Comparison of ENCODE assay signal across 1 cellular context in genomic region chr5:173327948-173328895, GRCh38.
A peak's percentile ranks its signal among the peaks of the same experiment; 100 is the strongest.
TF ChIP-seq lines count a peak whose summit lies in the region.

A gene with protein sequence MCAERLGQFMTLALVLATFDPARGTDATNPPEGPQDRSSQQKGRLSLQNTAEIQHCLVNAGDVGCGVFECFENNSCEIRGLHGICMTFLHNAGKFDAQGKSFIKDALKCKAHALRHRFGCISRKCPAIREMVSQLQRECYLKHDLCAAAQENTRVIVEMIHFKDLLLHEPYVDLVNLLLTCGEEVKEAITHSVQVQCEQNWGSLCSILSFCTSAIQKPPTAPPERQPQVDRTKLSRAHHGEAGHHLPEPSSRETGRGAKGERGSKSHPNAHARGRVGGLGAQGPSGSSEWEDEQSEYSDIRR (minus strand): TSS chr5:173328414. CDS start chr5:173328193, 221 bp downstream.

TF ChIP-seq in HepG2, 621 proteins besides CTCF, POLR2A, EP300 and RAD21 (continued from another document and continues in another):
- TF ChIP-seq ZBTB46 (CRISPR knock-in tag; IDR thresholded peaks at IDR 0.05; ENCODE audit: borderline replicate concordance) (0 out of 2 replicates have a peak, but pooled peaks have one; percentile 21), ZNF780A (CRISPR knock-in tag; IDR thresholded peaks at IDR 0.05) (peak; percentile 96), ELF4 (CRISPR knock-in tag; IDR thresholded peaks at IDR 0.05; ENCODE audit: borderline replicate concordance) (no peak), ZBTB33 (CRISPR knock-in tag; IDR thresholded peaks at IDR 0.05) (no peak), MTA1 (CRISPR knock-in tag; IDR thresholded peaks at IDR 0.05; ENCODE audit: borderline replicate concordance) (peak; percentile 70; the same call in 1 of the 2 replicates), XRCC5 (optimal IDR thresholded peaks at IDR 0.05; ENCODE audit: low read length) (peak; percentile 51), ZBTB37 (CRISPR knock-in tag; IDR thresholded peaks at IDR 0.05) (0 out of 2 replicates have a peak, but pooled peaks have one; percentile 13), GTF2F1 (IDR thresholded peaks at IDR 0.05; ENCODE audit: low read length) (no peak; the same call in 1 of the 2 replicates), ARNT (IDR thresholded peaks at IDR 0.05) (no peak), ZNF460 (CRISPR knock-in tag; IDR thresholded peaks at IDR 0.05; ENCODE audit: borderline replicate concordance) (no peak), HCFC1 (IDR thresholded peaks at IDR 0.05; ENCODE audit: low read depth, low read length) (no peak), PHB2 (IDR thresholded peaks at IDR 0.05; ENCODE audit: partially characterized antibody) (no peak), ZNF20 (CRISPR knock-in tag; IDR thresholded peaks at IDR 0.05) (no peak), ARNT2 (CRISPR knock-in tag; IDR thresholded peaks at IDR 0.05; ENCODE audit: low read depth) (peak; percentile 89), ZNF558 (CRISPR knock-in tag; IDR thresholded peaks at IDR 0.05; ENCODE audit: borderline replicate concordance) (0 out of 2 replicates have a peak, but pooled peaks have one; percentile 43), POLR2AphosphoS5 (IDR thresholded peaks at IDR 0.05; ENCODE audit: low read depth, low read length) (peak; percentile 99), MZF1 (CRISPR knock-in tag; IDR thresholded peaks at IDR 0.05; ENCODE audit: borderline replicate concordance) (no peak), ZNF672 (CRISPR knock-in tag; IDR thresholded peaks at IDR 0.05) (peak; percentile 86), ZBED4 (CRISPR knock-in tag; IDR thresholded peaks at IDR 0.05; ENCODE audit: borderline replicate concordance) (peak; percentile 61), SUZ12 (IDR thresholded peaks at IDR 0.05; ENCODE audit: low read depth, low read length) (no peak), ZNF788 (CRISPR knock-in tag; IDR thresholded peaks at IDR 0.05; ENCODE audit: borderline replicate concordance) (peak; percentile 66; the same call in 1 of the 2 replicates), ATRX (CRISPR knock-in tag; IDR thresholded peaks at IDR 0.05; ENCODE audit: borderline replicate concordance) (no peak)
- TF ChIP-seq, protein P1, sequence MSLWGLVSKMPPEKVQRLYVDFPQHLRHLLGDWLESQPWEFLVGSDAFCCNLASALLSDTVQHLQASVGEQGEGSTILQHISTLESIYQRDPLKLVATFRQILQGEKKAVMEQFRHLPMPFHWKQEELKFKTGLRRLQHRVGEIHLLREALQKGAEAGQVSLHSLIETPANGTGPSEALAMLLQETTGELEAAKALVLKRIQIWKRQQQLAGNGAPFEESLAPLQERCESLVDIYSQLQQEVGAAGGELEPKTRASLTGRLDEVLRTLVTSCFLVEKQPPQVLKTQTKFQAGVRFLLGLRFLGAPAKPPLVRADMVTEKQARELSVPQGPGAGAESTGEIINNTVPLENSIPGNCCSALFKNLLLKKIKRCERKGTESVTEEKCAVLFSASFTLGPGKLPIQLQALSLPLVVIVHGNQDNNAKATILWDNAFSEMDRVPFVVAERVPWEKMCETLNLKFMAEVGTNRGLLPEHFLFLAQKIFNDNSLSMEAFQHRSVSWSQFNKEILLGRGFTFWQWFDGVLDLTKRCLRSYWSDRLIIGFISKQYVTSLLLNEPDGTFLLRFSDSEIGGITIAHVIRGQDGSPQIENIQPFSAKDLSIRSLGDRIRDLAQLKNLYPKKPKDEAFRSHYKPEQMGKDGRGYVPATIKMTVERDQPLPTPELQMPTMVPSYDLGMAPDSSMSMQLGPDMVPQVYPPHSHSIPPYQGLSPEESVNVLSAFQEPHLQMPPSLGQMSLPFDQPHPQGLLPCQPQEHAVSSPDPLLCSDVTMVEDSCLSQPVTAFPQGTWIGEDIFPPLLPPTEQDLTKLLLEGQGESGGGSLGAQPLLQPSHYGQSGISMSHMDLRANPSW (CRISPR knock-in tag; IDR thresholded peaks at IDR 0.05; ENCODE audit: borderline replicate concordance): peak; percentile 66; the same call in 1 of the 2 replicates
- TF ChIP-seq, protein P2, sequence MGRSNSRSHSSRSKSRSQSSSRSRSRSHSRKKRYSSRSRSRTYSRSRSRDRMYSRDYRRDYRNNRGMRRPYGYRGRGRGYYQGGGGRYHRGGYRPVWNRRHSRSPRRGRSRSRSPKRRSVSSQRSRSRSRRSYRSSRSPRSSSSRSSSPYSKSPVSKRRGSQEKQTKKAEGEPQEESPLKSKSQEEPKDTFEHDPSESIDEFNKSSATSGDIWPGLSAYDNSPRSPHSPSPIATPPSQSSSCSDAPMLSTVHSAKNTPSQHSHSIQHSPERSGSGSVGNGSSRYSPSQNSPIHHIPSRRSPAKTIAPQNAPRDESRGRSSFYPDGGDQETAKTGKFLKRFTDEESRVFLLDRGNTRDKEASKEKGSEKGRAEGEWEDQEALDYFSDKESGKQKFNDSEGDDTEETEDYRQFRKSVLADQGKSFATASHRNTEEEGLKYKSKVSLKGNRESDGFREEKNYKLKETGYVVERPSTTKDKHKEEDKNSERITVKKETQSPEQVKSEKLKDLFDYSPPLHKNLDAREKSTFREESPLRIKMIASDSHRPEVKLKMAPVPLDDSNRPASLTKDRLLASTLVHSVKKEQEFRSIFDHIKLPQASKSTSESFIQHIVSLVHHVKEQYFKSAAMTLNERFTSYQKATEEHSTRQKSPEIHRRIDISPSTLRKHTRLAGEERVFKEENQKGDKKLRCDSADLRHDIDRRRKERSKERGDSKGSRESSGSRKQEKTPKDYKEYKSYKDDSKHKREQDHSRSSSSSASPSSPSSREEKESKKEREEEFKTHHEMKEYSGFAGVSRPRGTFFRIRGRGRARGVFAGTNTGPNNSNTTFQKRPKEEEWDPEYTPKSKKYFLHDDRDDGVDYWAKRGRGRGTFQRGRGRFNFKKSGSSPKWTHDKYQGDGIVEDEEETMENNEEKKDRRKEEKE (IDR thresholded peaks at IDR 0.05): no peak
- TF ChIP-seq, protein P3, sequence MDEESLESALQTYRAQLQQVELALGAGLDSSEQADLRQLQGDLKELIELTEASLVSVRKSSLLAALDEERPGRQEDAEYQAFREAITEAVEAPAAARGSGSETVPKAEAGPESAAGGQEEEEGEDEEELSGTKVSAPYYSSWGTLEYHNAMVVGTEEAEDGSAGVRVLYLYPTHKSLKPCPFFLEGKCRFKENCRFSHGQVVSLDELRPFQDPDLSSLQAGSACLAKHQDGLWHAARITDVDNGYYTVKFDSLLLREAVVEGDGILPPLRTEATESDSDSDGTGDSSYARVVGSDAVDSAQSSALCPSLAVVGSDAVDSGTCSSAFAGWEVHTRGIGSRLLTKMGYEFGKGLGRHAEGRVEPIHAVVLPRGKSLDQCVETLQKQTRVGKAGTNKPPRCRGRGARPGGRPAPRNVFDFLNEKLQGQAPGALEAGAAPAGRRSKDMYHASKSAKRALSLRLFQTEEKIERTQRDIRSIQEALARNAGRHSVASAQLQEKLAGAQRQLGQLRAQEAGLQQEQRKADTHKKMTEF (CRISPR knock-in tag; IDR thresholded peaks at IDR 0.05): peak; percentile 59; the same call in 1 of the 2 replicates
- TF ChIP-seq, protein P4, sequence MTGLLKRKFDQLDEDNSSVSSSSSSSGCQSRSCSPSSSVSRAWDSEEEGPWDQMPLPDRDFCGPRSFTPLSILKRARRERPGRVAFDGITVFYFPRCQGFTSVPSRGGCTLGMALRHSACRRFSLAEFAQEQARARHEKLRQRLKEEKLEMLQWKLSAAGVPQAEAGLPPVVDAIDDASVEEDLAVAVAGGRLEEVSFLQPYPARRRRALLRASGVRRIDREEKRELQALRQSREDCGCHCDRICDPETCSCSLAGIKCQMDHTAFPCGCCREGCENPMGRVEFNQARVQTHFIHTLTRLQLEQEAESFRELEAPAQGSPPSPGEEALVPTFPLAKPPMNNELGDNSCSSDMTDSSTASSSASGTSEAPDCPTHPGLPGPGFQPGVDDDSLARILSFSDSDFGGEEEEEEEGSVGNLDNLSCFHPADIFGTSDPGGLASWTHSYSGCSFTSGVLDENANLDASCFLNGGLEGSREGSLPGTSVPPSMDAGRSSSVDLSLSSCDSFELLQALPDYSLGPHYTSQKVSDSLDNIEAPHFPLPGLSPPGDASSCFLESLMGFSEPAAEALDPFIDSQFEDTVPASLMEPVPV (CRISPR knock-in tag; IDR thresholded peaks at IDR 0.05): no peak
- TF ChIP-seq, protein P5, sequence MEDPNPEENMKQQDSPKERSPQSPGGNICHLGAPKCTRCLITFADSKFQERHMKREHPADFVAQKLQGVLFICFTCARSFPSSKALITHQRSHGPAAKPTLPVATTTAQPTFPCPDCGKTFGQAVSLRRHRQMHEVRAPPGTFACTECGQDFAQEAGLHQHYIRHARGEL (CRISPR knock-in tag; IDR thresholded peaks at IDR 0.05): 0 out of 2 replicates have a peak, but pooled peaks have one; percentile 49
- TF ChIP-seq, protein P6, sequence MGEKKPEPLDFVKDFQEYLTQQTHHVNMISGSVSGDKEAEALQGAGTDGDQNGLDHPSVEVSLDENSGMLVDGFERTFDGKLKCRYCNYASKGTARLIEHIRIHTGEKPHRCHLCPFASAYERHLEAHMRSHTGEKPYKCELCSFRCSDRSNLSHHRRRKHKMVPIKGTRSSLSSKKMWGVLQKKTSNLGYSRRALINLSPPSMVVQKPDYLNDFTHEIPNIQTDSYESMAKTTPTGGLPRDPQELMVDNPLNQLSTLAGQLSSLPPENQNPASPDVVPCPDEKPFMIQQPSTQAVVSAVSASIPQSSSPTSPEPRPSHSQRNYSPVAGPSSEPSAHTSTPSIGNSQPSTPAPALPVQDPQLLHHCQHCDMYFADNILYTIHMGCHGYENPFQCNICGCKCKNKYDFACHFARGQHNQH (CRISPR knock-in tag; IDR thresholded peaks at IDR 0.05): peak; percentile 90
